Comparison of ENCODE assay signal across 31 cellular contexts in the genomic region with DNA sequence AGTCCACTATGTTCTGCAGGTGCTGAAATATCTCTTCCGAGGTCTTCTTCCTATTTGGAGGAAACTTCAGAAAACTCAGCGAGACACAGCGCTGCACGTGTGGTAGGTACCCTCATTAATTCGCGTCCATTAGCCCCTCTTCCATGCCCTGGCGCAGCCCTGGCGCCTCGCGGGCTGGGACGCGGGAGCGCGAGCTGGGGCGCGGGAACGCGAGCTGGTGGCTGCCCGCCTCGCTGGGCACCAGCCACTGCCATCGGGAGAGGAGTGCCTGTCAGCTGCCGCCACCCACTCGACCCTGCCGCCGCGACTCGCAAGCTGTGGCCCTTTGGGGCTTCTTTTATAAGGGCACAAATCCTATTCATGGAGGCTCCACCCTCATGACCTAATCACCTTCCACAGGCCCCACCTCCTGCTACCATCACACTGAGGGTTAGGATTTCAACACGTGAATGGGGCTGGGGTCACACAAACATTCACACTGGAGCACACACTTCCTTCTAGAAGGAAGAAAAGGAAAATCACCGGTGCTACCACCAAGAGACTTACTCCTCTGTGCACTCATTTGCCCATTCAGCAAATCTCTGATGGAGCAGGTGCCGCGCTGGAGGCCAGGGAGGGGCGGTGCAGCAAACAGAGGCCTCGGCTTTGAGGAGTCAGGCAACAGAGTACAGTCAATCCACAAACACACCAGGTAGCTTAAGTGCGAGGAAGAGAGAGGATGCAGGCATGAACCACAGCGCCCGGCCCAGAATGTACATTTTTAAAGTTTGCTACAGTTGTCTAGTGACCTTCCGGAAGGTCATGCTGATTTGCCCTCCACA.
"Had no signal": no experiment of that assay in that cellular context is flagged by ENCODE, and none has a peak within 500 bp of the region (broad histone marks: within the 10 kb centered on the region; RNA-seq: fewer than 3 reads in every experiment).

No MANE protein-coding gene starts in this region.

- H3K4me3 ChIP-seq: adrenal gland, MG63 had no signal

- ATAC-seq: activated CD4-positive, alpha-beta T cell treated with anti-CD3 and anti-CD28 coated beads for 36 hours; activated CD4-positive, CD25-positive, alpha-beta regulatory T cell treated with anti-CD3 and anti-CD28 coated beads, Interleukin-2, amount 50 U/mL, for 24 hours; activated naive CD4-positive, alpha-beta T cell treated with anti-CD3 and anti-CD28 coated beads, Interleukin-2, amount 50 U/mL, for 72 hours; activated T-cell treated with anti-CD3 and anti-CD28 coated beads, Interleukin-2, amount 50 U/mL, for 4 hours; Panc1; SK-N-SH treated with all-trans-retinoic acid at 6 μM for 48 hours; T-cell had no signal

- H3K27me3 ChIP-seq: adrenal gland, MG63 had no signal

- FAIRE-seq: bronchial epithelial cell, colon had no signal

- DNase-seq: activated CD4-positive, alpha-beta memory T cell treated with anti-CD3 and anti-CD28 coated beads for 36 hours; activated CD4-positive, alpha-beta T cell treated with anti-CD3 and anti-CD28 coated beads for 36 hours; activated CD4-positive, alpha-beta T cell treated with anti-CD3 and anti-CD28 coated beads, Interleukin-2, amount 10 ng/mL, durations not matched to agents 7 days and 5 days; activated CD8-positive, alpha-beta memory T cell treated with anti-CD3 and anti-CD28 coated beads, Interleukin-2, amount 50 U/mL, for 4 hours; activated gamma-delta T cell treated with Interleukin-2 at 50 U/mL for 16 hours; activated naive CD4-positive, alpha-beta T cell treated with anti-CD3 and anti-CD28 coated beads for 36 hours; activated T-cell treated with anti-CD3 and anti-CD28 coated beads for 4 hours; activated T-cell treated with anti-CD3 and anti-CD28 coated beads, Interleukin-2, amount 50 U/mL, for 4 hours; adrenal gland; caudate nucleus; Kasumi-1; MG63; NCI-H1048; NCI-H1105 treated with DMSO at 0.1 percent for 48 hours; NCI-H1436; NCI-H1694; NCI-H1930; NCI-H2081 treated with DMSO at 0.1 percent for 48 hours; NCI-H226; NCI-H446 treated with DMSO at 0.1 percent for 48 hours; NCI-H524 treated with DMSO at 0.1 percent for 48 hours; SHP77 treated with DMSO at 0.1 percent for 48 hours; T-cell; T-helper 2 cell; T1000 had no signal

- H3K9me3 ChIP-seq: adrenal gland, MG63 had no signal

- H3K27ac ChIP-seq: adrenal gland had no signal

- H3K36me3 ChIP-seq: adrenal gland, MG63 had no signal

- H3K4me1 ChIP-seq: adrenal gland had no signal
